1 cellular context compared by ENCODE assay signal in the genomic region with DNA sequence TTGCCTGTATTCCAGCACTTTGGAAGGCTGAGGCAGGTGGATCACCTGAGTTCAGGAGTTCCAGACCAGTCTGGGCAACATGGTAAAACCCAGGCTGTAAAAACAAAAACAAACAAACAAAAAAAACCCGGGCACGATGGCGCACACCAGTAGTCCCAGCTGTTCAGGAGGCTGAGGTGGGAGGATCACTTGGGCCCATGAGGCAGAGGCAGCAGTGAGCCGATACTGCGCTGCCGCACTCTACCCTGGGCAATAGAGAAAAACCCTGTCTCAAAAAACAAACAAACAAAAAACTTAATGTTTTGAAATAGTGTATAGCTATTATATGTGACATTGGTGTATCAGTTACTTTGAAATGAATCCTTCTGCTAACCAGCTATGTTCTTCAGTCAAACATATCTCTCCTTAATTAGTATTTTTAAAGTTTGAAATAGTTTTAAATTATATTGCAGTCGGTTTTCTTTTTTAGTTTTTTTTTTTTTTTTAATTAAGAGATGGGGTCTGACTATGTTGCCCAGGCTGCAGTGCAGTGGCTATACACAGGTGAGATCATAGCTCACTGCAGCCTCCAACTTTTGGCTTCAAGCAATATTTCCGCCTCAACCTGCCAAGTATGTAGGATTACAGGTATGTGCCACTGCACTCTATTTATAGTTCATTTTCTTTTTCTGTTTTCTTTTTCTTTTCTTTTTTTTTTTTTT.
TF ChIP-seq lines count a peak whose summit lies in the region.

No MANE protein-coding gene starts in this region.

TF ChIP-seq in WTC11, 78 proteins besides CTCF, POLR2A, EP300 and RAD21 (continued from another document):
- TF ChIP-seq, protein P1, sequence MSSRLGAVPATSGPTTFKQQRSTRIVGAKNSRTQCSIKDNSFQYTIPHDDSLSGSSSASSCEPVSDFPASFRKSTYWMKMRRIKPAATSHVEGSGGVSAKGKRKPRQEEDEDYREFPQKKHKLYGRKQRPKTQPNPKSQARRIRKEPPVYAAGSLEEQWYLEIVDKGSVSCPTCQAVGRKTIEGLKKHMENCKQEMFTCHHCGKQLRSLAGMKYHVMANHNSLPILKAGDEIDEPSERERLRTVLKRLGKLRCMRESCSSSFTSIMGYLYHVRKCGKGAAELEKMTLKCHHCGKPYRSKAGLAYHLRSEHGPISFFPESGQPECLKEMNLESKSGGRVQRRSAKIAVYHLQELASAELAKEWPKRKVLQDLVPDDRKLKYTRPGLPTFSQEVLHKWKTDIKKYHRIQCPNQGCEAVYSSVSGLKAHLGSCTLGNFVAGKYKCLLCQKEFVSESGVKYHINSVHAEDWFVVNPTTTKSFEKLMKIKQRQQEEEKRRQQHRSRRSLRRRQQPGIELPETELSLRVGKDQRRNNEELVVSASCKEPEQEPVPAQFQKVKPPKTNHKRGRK (CRISPR knock-in tag; IDR thresholded peaks at IDR 0.05; ENCODE audit: borderline replicate concordance) = no peak
- TF ChIP-seq ELF4 (CRISPR knock-in tag; IDR thresholded peaks at IDR 0.05; ENCODE audit: low read depth) = no peak
- TF ChIP-seq RELA (CRISPR knock-in tag; IDR thresholded peaks at IDR 0.05; ENCODE audit: borderline replicate concordance) = no peak
- no peak for TF ChIP-seq CBFB (CRISPR knock-in tag; IDR thresholded peaks at IDR 0.05; ENCODE audit: low read depth)
- TF ChIP-seq ZNF232 (CRISPR knock-in tag; IDR thresholded peaks at IDR 0.05) = no peak
- TF ChIP-seq, protein P2, sequence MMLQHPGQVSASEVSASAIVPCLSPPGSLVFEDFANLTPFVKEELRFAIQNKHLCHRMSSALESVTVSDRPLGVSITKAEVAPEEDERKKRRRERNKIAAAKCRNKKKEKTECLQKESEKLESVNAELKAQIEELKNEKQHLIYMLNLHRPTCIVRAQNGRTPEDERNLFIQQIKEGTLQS (CRISPR knock-in tag; conservative IDR thresholded peaks at IDR 0.05) = no peak
- TF ChIP-seq GABPB1 (CRISPR knock-in tag; IDR thresholded peaks at IDR 0.05) = no peak
- no peak for TF ChIP-seq ESRRA (CRISPR knock-in tag; IDR thresholded peaks at IDR 0.05; ENCODE audit: borderline replicate concordance)
- TF ChIP-seq TEAD4 (CRISPR knock-in tag; IDR thresholded peaks at IDR 0.05) = no peak
- TF ChIP-seq NR3C1 (CRISPR knock-in tag; conservative IDR thresholded peaks at IDR 0.05; ENCODE audit: low read depth) = no peak
